10 cellular contexts compared by ENCODE assay signal in the genomic region with DNA sequence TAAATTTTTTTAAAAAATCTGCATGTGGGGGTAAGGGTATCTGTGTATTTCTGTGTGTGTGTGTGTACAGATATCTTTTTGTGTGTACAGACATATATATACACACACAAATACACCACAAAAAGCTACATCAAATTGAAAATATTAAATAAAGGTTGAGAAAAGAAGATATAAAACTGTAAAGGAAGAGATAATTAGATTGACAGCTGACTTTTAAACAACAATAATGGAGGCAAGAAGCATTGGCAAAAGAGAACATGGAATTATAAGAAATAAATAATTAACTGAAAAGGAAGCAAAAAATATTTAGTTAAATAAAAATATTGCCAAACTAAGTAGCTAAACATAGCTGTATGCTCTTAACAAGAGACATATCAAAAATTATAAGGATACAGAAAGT.
"Had no signal": no experiment of that assay in that cellular context is flagged by ENCODE, and none has a peak within 500 bp of the region (broad histone marks: within the 10 kb centered on the region; RNA-seq: fewer than 3 reads in every experiment).

No MANE protein-coding gene starts in this region.

- ATAC-seq: HCT116 had no signal

- DNase-seq: GM23248, GOT3, H7, HFFc6, Karpas-422, KBM-7 had no signal

- FAIRE-seq: HTR-8/SVneo had no signal

- H3K9ac ChIP-seq: GM23248, KMS-11 had no signal

- H3K36me3 ChIP-seq: HAP-1 had no signal

- H3K4me3 ChIP-seq: GM23248, HAP-1 had no signal

- H2AFZ ChIP-seq: GM23248 had no signal

- H3K9me3 ChIP-seq: HAP-1 had no signal

- H3K4me2 ChIP-seq: KMS-11 had no signal

- H3K27ac ChIP-seq: GM23248, KMS-11 had no signal

- H3K4me1 ChIP-seq: HAP-1 had no signal
